ENCODE assay signal across 19 cellular contexts in the genomic region with DNA sequence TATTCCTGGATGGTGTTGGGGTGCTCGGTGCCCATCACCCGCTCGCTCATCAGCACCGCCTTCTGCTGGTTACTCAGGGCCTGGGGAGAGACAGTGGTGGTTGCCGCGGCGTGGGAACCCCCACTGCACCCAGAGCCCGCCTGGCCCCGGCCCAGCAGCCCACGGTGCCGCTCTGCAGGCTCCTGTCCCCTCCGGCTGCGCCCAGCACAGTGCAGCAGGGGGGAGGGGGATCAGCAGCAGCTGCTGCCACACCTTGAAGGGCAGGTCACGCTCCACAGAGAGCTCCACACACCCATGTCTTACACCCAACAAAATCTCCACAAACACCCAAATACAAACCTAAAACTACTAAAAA. TPM values are rescaled to one million over a fixed set of nuclear protein-coding genes. Genes with fewer than 3 reads are reported as not detected.
DNase-seq lines count a peak whose midpoint lies in the region; ATAC-seq and TF ChIP-seq lines count a peak whose summit lies in the region.
"Had no signal": no experiment of that assay in that cellular context is flagged by ENCODE, and none has a peak within 500 bp of the region (broad histone marks: within the 10 kb centered on the region; RNA-seq: fewer than 3 reads in every experiment).

No MANE protein-coding gene starts in this region.

- peaks cover 0 to 3% of the 10 kb centered on the region in 2 donors for H3K4me1 ChIP-seq in breast epithelium

- H3K27ac ChIP-seq in breast epithelium: no peak overlapping the region
- H3K27ac ChIP-seq: KMS-11, SK-N-MC had no signal

- no peaks in the 10 kb centered on the region for H3K27me3 ChIP-seq in breast epithelium
- H3K27me3 ChIP-seq: MG63 had no signal

- H3K36me3 Mint-ChIP-seq in MCF 10A (ENCODE audit: insufficient read depth, unreplicated experiment): peaks cover 63% of the 10 kb centered on the region
- H3K36me3 Mint-ChIP-seq in central memory CD8-positive, alpha-beta T cell (ENCODE audit: insufficient read depth): peaks cover 20% of the 10 kb centered on the region
- peaks cover 66% of the 10 kb centered on the region for H3K36me3 Mint-ChIP-seq in stimulated activated effector memory CD8-positive, alpha-beta T cell treated with anti-CD3 and anti-CD28 coated beads, Interleukin-12 subunit alpha, Interleukin-12 subunit beta, amount 100 ng/mL, for 72 hours

- no peak for ATAC-seq in central memory CD8-positive, alpha-beta T cell (replicated peaks; ENCODE audit: extremely low read depth, poor library complexity, severe bottlenecking)
- ATAC-seq in stimulated activated effector memory CD8-positive, alpha-beta T cell treated with anti-CD3 and anti-CD28 coated beads, Interleukin-12 subunit alpha, Interleukin-12 subunit beta, amount 100 ng/mL, for 72 hours: no peak
- ATAC-seq: CD8-positive, alpha-beta T cell had no signal

- H3K4me3 ChIP-seq in breast epithelium: no peak overlapping the region
- H3K4me3 ChIP-seq: MG63, SK-N-MC had no signal

- no peaks in the 10 kb centered on the region for H3K9me3 Mint-ChIP-seq in MCF 10A (ENCODE audit: unreplicated experiment)
- H3K9me3 Mint-ChIP-seq in central memory CD8-positive, alpha-beta T cell: no peaks in the 10 kb centered on the region
- H3K9me3 Mint-ChIP-seq in stimulated activated effector memory CD8-positive, alpha-beta T cell treated with anti-CD3 and anti-CD28 coated beads, Interleukin-12 subunit alpha, Interleukin-12 subunit beta, amount 100 ng/mL, for 72 hours: no peaks in the 10 kb centered on the region
- H3K9me3 Mint-ChIP-seq: CD8-positive, alpha-beta T cell had no signal

- no peaks in the 10 kb centered on the region for H3K27me3 Mint-ChIP-seq in MCF 10A (ENCODE audit: insufficient read depth, unreplicated experiment)
- no peaks in the 10 kb centered on the region for H3K27me3 Mint-ChIP-seq in central memory CD8-positive, alpha-beta T cell
- H3K27me3 Mint-ChIP-seq: B cell had no signal

- no peak for TF ChIP-seq CTCF in breast epithelium (IDR thresholded peaks at IDR 0.05)
- no peak for TF ChIP-seq CTCF in MCF 10A (IDR thresholded peaks at IDR 0.05; ENCODE audit: unreplicated experiment)
- no peak for TF ChIP-seq CTCF in GM13977 (IDR thresholded peaks at IDR 0.05; ENCODE audit: extremely low read depth, insufficient read depth, missing control alignments)

- in situ Hi-C loops in GM13977 (cut with MboI; ENCODE audit: low pct_unique_long_range_greater_than_20kb, low sequenced_read_pairs, unreplicated experiment): no loop called here

- no peak overlapping the region for H3K4me3 Mint-ChIP-seq in MCF 10A (ENCODE audit: unreplicated experiment)
- peak overlapping the region; percentile 75 for H3K4me3 Mint-ChIP-seq in central memory CD8-positive, alpha-beta T cell
- H3K4me3 Mint-ChIP-seq in stimulated activated effector memory CD8-positive, alpha-beta T cell treated with anti-CD3 and anti-CD28 coated beads, Interleukin-12 subunit alpha, Interleukin-12 subunit beta, amount 100 ng/mL, for 72 hours: no peak overlapping the region
- H3K4me3 Mint-ChIP-seq: B cell; CD8-positive, alpha-beta T cell; HFFc6 had no signal

- POLR2A ChIA-PET in MCF 10A (lab: Yijun Ruan, JAX): interaction anchor here (0.6 to 1.4 kb wide), 3 partner anchors 9 to 20 kb away, joined by 3 read pairs; no protein-coding TSS in a partner anchor

- intact Hi-C loops in breast epithelium (cut with DNase I; ENCODE audit: low total_unique reads): no loop called here
- intact Hi-C loops in MCF 10A (cut with micrococcal nuclease): no loop called here

- no peaks in the 10 kb centered on the region for H3K9me3 ChIP-seq in breast epithelium
- H3K9me3 ChIP-seq: MG63 had no signal

- peak; percentile 16 to 28 for DNase-seq in breast epithelium (ENCODE audit: low spot score in 2 of 2)
- no peak for DNase-seq in MCF 10A (ENCODE audit: unreplicated experiment)
- DNase-seq in GM13977 (ENCODE audit: low spot score): peak; percentile 25
- DNase-seq in central memory CD8-positive, alpha-beta T cell (ENCODE audit: low spot score in 2 of 2): no peak
- no peak for DNase-seq in stimulated activated effector memory CD8-positive, alpha-beta T cell treated with anti-CD3 and anti-CD28 coated beads, Interleukin-12 subunit alpha, Interleukin-12 subunit beta, amount 100 ng/mL, for 72 hours (ENCODE audit: low spot score in 2 of 2)
- no peak for DNase-seq in COLO829 (ENCODE audit: low spot score)
- DNase-seq in UCSD-AML1 (lab: John Stamatoyannopoulos, UW; ENCODE audit: unreplicated experiment): no peak
- no peak for DNase-seq in activated CD4-positive, alpha-beta T cell treated with anti-CD3 and anti-CD28 coated beads, Interleukin-2, amount 50 U/mL, for 48 hours
- DNase-seq: ACHN, EL, HFFc6, MG63, NCI-H1092 treated with DMSO at 0.1 percent for 48 hours, NCI-H1694, NCI-H446 had no signal

- H3K36me3 ChIP-seq in breast epithelium: peaks cover 11% of the 10 kb centered on the region

- H3K4me1 Mint-ChIP-seq in MCF 10A (ENCODE audit: insufficient read depth, unreplicated experiment): no peaks in the 10 kb centered on the region
- H3K4me1 Mint-ChIP-seq in central memory CD8-positive, alpha-beta T cell: peaks cover 18% of the 10 kb centered on the region
- H3K4me1 Mint-ChIP-seq in stimulated activated effector memory CD8-positive, alpha-beta T cell treated with anti-CD3 and anti-CD28 coated beads, Interleukin-12 subunit alpha, Interleukin-12 subunit beta, amount 100 ng/mL, for 72 hours: peaks cover 13% of the 10 kb centered on the region

- CTCF ChIA-PET in MCF 10A (lab: Yijun Ruan, JAX): no interaction called here

- no peak overlapping the region for H3K27ac Mint-ChIP-seq in MCF 10A (ENCODE audit: low read depth, unreplicated experiment)
- no peak overlapping the region for H3K27ac Mint-ChIP-seq in central memory CD8-positive, alpha-beta T cell (ENCODE audit: low read depth)
- peak overlapping the region; percentile 68 for H3K27ac Mint-ChIP-seq in stimulated activated effector memory CD8-positive, alpha-beta T cell treated with anti-CD3 and anti-CD28 coated beads, Interleukin-12 subunit alpha, Interleukin-12 subunit beta, amount 100 ng/mL, for 72 hours
- H3K27ac Mint-ChIP-seq: B cell; CD8-positive, alpha-beta T cell; HFFc6 had no signal

- BruUV-seq in MCF 10A (replicated peaks; lab: Mats Ljungman, UMichigan): no TSS peak

- TF ChIP-seq POLR2A in breast epithelium (IDR thresholded peaks at IDR 0.05): no peak

RNA-seq across cellular contexts. Expression of a gene that starts 18.8 kb away (rescaled TPM):
- 10 to 100 TPM; 37.6 to 77.7 (median 50.6) TPM for total RNA-seq in breast epithelium
- 66.6 and 80.4 TPM in 2 replicates for total RNA-seq in MCF 10A (2022)

RNA-seq across cellular contexts. Expression of a gene that starts 56.7 kb away (rescaled TPM):
- total RNA-seq in breast epithelium: under 1 TPM in 1 of 3 donors, not detected in 2; 0.33 TPM
- not detected in 2 replicates for total RNA-seq in MCF 10A (2022)
- total RNA-seq: B cell, HFFc6 had no signal

Comparison
In these comparisons a context has a peak if more than half of its experiments do, and no peak if none do; other contexts are left out.
1. DNase-seq: peak in breast epithelium (2 of 2) and GM13977 (single experiment); none in MCF 10A (single experiment), central memory CD8-positive, alpha-beta T cell (0 of 2), stimulated activated effector memory CD8-positive, alpha-beta T cell treated with anti-CD3 and anti-CD28 coated beads, Interleukin-12 subunit alpha, Interleukin-12 subunit beta, amount 100 ng/mL, for 72 hours (0 of 2), COLO829 (single experiment), UCSD-AML1 (single experiment) and activated CD4-positive, alpha-beta T cell treated with anti-CD3 and anti-CD28 coated beads, Interleukin-2, amount 50 U/mL, for 48 hours (0 of 2).